Comparison of ENCODE assay signal across 8 cellular contexts in genomic region chr1:114979278-114979891, GRCh38. TPM values are rescaled to one million over a fixed set of nuclear protein-coding genes. Genes with fewer than 3 reads are reported as not detected.
DNase-seq lines count a peak whose midpoint lies in the region; ATAC-seq and TF ChIP-seq lines count a peak whose summit lies in the region.

No MANE protein-coding gene starts in this region.

- 33 to 37% methylated on average over 4 of the region's 4 CpGs for WGBS in lung, 2 donors

- no peaks in the 10 kb centered on the region for H3K27me3 ChIP-seq in lung (ENCODE audit: control insufficient read depth, insufficient read depth)

- peak; percentile 73 for ATAC-seq in GM18861 (IDR thresholded peaks at IDR 0.05; ENCODE audit: unreplicated experiment)
- ATAC-seq in lung (ENCODE audit: insufficient read depth, low FRiP score): no peak

- no peak overlapping the region for H3K27ac ChIP-seq in lung (ENCODE audit: low read depth in 1 of 2, low read length in 1 of 2)

- TF ChIP-seq CTCF in AG09319 (IDR thresholded peaks at IDR 0.05; ENCODE audit: low read depth, low read length): peak; percentile 66
- peak; percentile 86 for TF ChIP-seq CTCF in lung (IDR thresholded peaks at IDR 0.05; ENCODE audit: control extremely low read depth, extremely low read depth)

- H3K4me1 ChIP-seq in lung (ENCODE audit: control insufficient read depth in 2 of 2, insufficient read depth in 2 of 2, low read length in 2 of 2): no peaks in the 10 kb centered on the region

- H3K4me3 ChIP-seq in lung: no peak overlapping the region

- H3K36me3 ChIP-seq in lung (ENCODE audit: control insufficient read depth in 2 of 2, insufficient read depth in 2 of 2, low read length in 2 of 2): no peaks in the 10 kb centered on the region

- DNase-seq in AG09319 (ENCODE audit: extremely low read depth, low read depth): peak; percentile 12
- DNase-seq in NCI-H2171 treated with DMSO at 0.1 percent for 48 hours (lab: John Stamatoyannopoulos, UW): peak; percentile 47
- peak; percentile 53 to 76 for DNase-seq in activated CD4-positive, alpha-beta T cell treated with anti-CD3 and anti-CD28 coated beads for 4 hours
- peak; percentile 57 for DNase-seq in dedifferentiated amniotic fluid mesenchymal stem cell (ENCODE audit: extremely low spot score)
- peak; percentile 55 for DNase-seq in lung (ENCODE audit: low spot score)
- peak; percentile 11 for DNase-seq in stimulated activated CD8-positive, alpha-beta memory T cell treated with anti-CD3 and anti-CD28 coated beads, Interleukin-12 subunit alpha, Interleukin-12 subunit beta, amount 100 ng/mL, for 4 hours (ENCODE audit: low read depth)
- DNase-seq in GM19238 (ENCODE audit: insufficient read length, low spot score): no peak

- peaks cover 0 to 11% of the 10 kb centered on the region in 2 donors for H3K9me3 ChIP-seq in lung (ENCODE audit: control insufficient read depth in 2 of 2, insufficient read depth in 1 of 2, low read length in 1 of 2)

RNA-seq across cellular contexts. Expression of gene TSHB, which starts 50.2 kb away (rescaled TPM):
- total RNA-seq in lung: not detected
- polyA plus RNA-seq in lung: not detected
